Comparison of ENCODE assay signal across 11 cellular contexts in genomic region chr2:200467806-200468686, GRCh38. TPM values are rescaled to one million over a fixed set of nuclear protein-coding genes. Genes with fewer than 3 reads are reported as not detected.
DNase-seq lines count a peak whose midpoint lies in the region; ATAC-seq and TF ChIP-seq lines count a peak whose summit lies in the region.
"Had no signal": no experiment of that assay in that cellular context is flagged by ENCODE, and none has a peak within 500 bp of the region (broad histone marks: within the 10 kb centered on the region; RNA-seq: fewer than 3 reads in every experiment).

No MANE protein-coding gene starts in this region.

- peak overlapping the region; percentile 92 for H3K27ac Mint-ChIP-seq in activated CD4-positive, alpha-beta memory T cell treated with anti-CD3 and anti-CD28 coated beads, Interleukin-2, amount 10 ng/mL, durations not matched to agents 7 days and 5 days

- H3K27me3 Mint-ChIP-seq in activated CD4-positive, alpha-beta memory T cell treated with anti-CD3 and anti-CD28 coated beads, Interleukin-2, amount 10 ng/mL, durations not matched to agents 7 days and 5 days: no peaks in the 10 kb centered on the region

- TF ChIP-seq EP300 in stomach (IDR thresholded peaks at IDR 0.05): no peak

- peaks cover 10 to 82% (median 65%) of the 10 kb centered on the region in 4 donors for H3K36me3 ChIP-seq in stomach
- peaks cover 24 to 52% of the 10 kb centered on the region in 2 donors for H3K36me3 ChIP-seq in ascending aorta

- WGBS in stomach, 5 donors: 82 to 93% (median 89%) methylated on average over 8 of the region's 8 CpGs

- intact Hi-C loops in left colon (cut with DNase I, micrococcal nuclease) (loop anchor here in 1 of 2 donors (10.0 kb wide), 1 partner anchor 153 kb away; no protein-coding TSS in a partner anchor), stomach (cut with DNase I; ENCODE audit: low total_unique reads) (loop anchor here (10.0 kb wide), 1 partner anchor 153 kb away; no protein-coding TSS in a partner anchor), ascending aorta (cut with DNase I) (no loop called here)

- H3K27me3 ChIP-seq in stomach (no peaks in the 10 kb centered on the region), ascending aorta (no peaks in the 10 kb centered on the region)
- H3K27me3 ChIP-seq: adrenal gland had no signal

- H3K9me3 ChIP-seq in stomach (no peaks in the 10 kb centered on the region), ascending aorta (no peaks in the 10 kb centered on the region)
- H3K9me3 ChIP-seq: adrenal gland had no signal

- TF ChIP-seq POLR2A in stomach (IDR thresholded peaks at IDR 0.05): no peak

- no peaks in the 10 kb centered on the region for H3K9me3 Mint-ChIP-seq in activated CD4-positive, alpha-beta memory T cell treated with anti-CD3 and anti-CD28 coated beads, Interleukin-2, amount 10 ng/mL, durations not matched to agents 7 days and 5 days

- H3K27ac ChIP-seq in stomach (peak overlapping the region in 4 of 5 donors; percentile 30 to 73 (median 48)), ascending aorta (no peak overlapping the region)

- ATAC-seq in left colon: peak; percentile 72

- POLR2A ChIA-PET in activated CD4-positive, alpha-beta memory T cell treated with anti-CD3 and anti-CD28 coated beads, Interleukin-2, amount 10 ng/mL, durations not matched to agents 7 days and 5 days (lab: Charles Lee): interaction anchor here (1.0 to 3.2 kb wide), 14 partner anchors 11 to 498 kb away, joined by 3 to 37 read pairs (median 6); partner anchors contain the start of genes CLK1, SGO2 and SPATS2L

- CTCF ChIA-PET in activated CD4-positive, alpha-beta memory T cell treated with anti-CD3 and anti-CD28 coated beads, Interleukin-2, amount 10 ng/mL, durations not matched to agents 7 days and 5 days (lab: Charles Lee): interaction anchor here (0.6 to 2.6 kb wide), 14 partner anchors 12 to 483 kb away, joined by 3 to 9 read pairs (median 4); partner anchors contain the start of gene KCTD18

- TF ChIP-seq CTCF in stomach (IDR thresholded peaks at IDR 0.05) (no peak), ascending aorta (IDR thresholded peaks at IDR 0.05) (no peak)

- peak; percentile 21 to 24 for DNase-seq in activated CD4-positive, alpha-beta T cell treated with anti-CD3 and anti-CD28 coated beads for 4 hours
- no peak for DNase-seq in activated CD4-positive, alpha-beta T cell treated with anti-CD3 and anti-CD28 coated beads for 48 hours
- DNase-seq in activated CD4-positive, alpha-beta memory T cell treated with anti-CD3 and anti-CD28 coated beads, Interleukin-2, amount 10 ng/mL, durations not matched to agents 7 days and 5 days: peak; percentile 45
- no peak for DNase-seq in left colon
- no peak for DNase-seq in stomach
- DNase-seq in HuH-7.5 (ENCODE audit: low spot score): no peak
- DNase-seq in globus pallidus (ENCODE audit: low spot score): no peak
- no peak for DNase-seq in ascending aorta (ENCODE audit: low spot score in 2 of 2)
- DNase-seq: NCI-H146; NK-92 treated with Interleukin-12 subunit alpha and Interleukin-12 subunit beta, amount 100 ng/mL, for 24 hours had no signal

- H3K4me3 ChIP-seq in stomach (no peak overlapping the region), ascending aorta (no peak overlapping the region)
- H3K4me3 ChIP-seq: adrenal gland had no signal

- H3K4me1 ChIP-seq in stomach: peaks cover 0 to 12% (median 0%) of the 10 kb centered on the region in 4 donors
- H3K4me1 ChIP-seq in ascending aorta: no peaks in the 10 kb centered on the region

- H3K36me3 Mint-ChIP-seq in activated CD4-positive, alpha-beta memory T cell treated with anti-CD3 and anti-CD28 coated beads, Interleukin-2, amount 10 ng/mL, durations not matched to agents 7 days and 5 days (ENCODE audit: low read depth): peaks cover 73% of the 10 kb centered on the region

- H3K4me1 Mint-ChIP-seq in activated CD4-positive, alpha-beta memory T cell treated with anti-CD3 and anti-CD28 coated beads, Interleukin-2, amount 10 ng/mL, durations not matched to agents 7 days and 5 days: peaks cover 51% of the 10 kb centered on the region

- peak overlapping the region; percentile 64 for H3K4me3 Mint-ChIP-seq in activated CD4-positive, alpha-beta memory T cell treated with anti-CD3 and anti-CD28 coated beads, Interleukin-2, amount 10 ng/mL, durations not matched to agents 7 days and 5 days

RNA-seq across cellular contexts. Expression of gene KCTD18, which starts 41.8 kb away (rescaled TPM):
- total RNA-seq in activated CD4-positive, alpha-beta memory T cell treated with anti-CD3 and anti-CD28 coated beads, Interleukin-2, amount 10 ng/mL, durations not matched to agents 7 days and 5 days: 10 to 100 TPM; 17.5 to 18.8 TPM
- total RNA-seq in left colon: 10 to 100 TPM; 13.5 to 16.2 TPM
- 10 to 100 TPM in 4 of 5 donors, 1 to 10 TPM in 1; 1.2 to 22.9 (median 15.4) TPM for total RNA-seq in stomach
- polyA plus RNA-seq in stomach: 10 to 100 TPM in 2 of 3 donors, 1 to 10 TPM in 1; 7.2 to 17.9 (median 10.6) TPM
- 17.9 TPM for total RNA-seq in ascending aorta

RNA-seq across cellular contexts. Expression of gene SGO2, which starts 58.0 kb away (rescaled TPM):
- total RNA-seq in activated CD4-positive, alpha-beta memory T cell treated with anti-CD3 and anti-CD28 coated beads, Interleukin-2, amount 10 ng/mL, durations not matched to agents 7 days and 5 days: 10 to 100 TPM; 44.2 to 45.3 TPM
- total RNA-seq in left colon (1 to 10 TPM; 2.6 to 3.9 TPM), stomach (1 to 10 TPM in 4 of 5 donors, under 1 TPM in 1; 0.58 to 6.7 (median 3.7) TPM), ascending aorta (0.96 TPM)
- 1 to 10 TPM in 2 of 3 donors, under 1 TPM in 1; 0.92 to 1.3 (median 1.1) TPM for polyA plus RNA-seq in stomach

Comparison
In these comparisons a context has a peak if more than half of its experiments do, and no peak if none do; other contexts are left out.
1. DNase-seq: peak in activated CD4-positive, alpha-beta T cell treated with anti-CD3 and anti-CD28 coated beads for 4 hours (2 of 2) and activated CD4-positive, alpha-beta memory T cell treated with anti-CD3 and anti-CD28 coated beads, Interleukin-2, amount 10 ng/mL, durations not matched to agents 7 days and 5 days (single experiment); none in activated CD4-positive, alpha-beta T cell treated with anti-CD3 and anti-CD28 coated beads for 48 hours (single experiment), left colon (0 of 2), stomach (single experiment), HuH-7.5 (single experiment), globus pallidus (single experiment) and ascending aorta (0 of 2).
2. H3K27ac ChIP-seq: peak in stomach (4 of 5); none in ascending aorta (0 of 2).
3. RNA of gene SGO2, which starts 58.0 kb away (total RNA-seq): 44.2 to 45.3 TPM in activated CD4-positive, alpha-beta memory T cell treated with anti-CD3 and anti-CD28 coated beads, Interleukin-2, amount 10 ng/mL, durations not matched to agents 7 days and 5 days; 2.6 to 3.9 TPM in left colon, 0.58 to 6.7 TPM in stomach and 0.96 TPM in ascending aorta (single experiment); every median in the first group is over 4 times any median in the second.